Comparison of ENCODE assay signal across 8 cellular contexts in genomic region chr4:73127839-73128448, GRCh38. TPM values are rescaled to one million over a fixed set of nuclear protein-coding genes. Genes with fewer than 3 reads are reported as not detected.
DNase-seq lines count a peak whose midpoint lies in the region; ATAC-seq and TF ChIP-seq lines count a peak whose summit lies in the region.

No MANE protein-coding gene starts in this region.

- no peaks in the 10 kb centered on the region for H4K20me1 ChIP-seq in osteoblast (ENCODE audit: insufficient read depth, low read length)

- no peaks in the 10 kb centered on the region for H3K9me3 ChIP-seq in BE2C
- H3K9me3 ChIP-seq in endodermal cell (ENCODE audit: control insufficient read depth, low read length) = no peaks in the 10 kb centered on the region
- no peaks in the 10 kb centered on the region for H3K9me3 ChIP-seq in osteoblast (ENCODE audit: low read depth, low read length)

- H3K27ac ChIP-seq in endodermal cell (ENCODE audit: low read depth, low read length) = no peak overlapping the region
- H3K27ac ChIP-seq in osteoblast (ENCODE audit: low read depth, low read length) = no peak overlapping the region

- H3K4me3 Mint-ChIP-seq in endodermal cell = no peak overlapping the region

- H3K9me3 Mint-ChIP-seq in endodermal cell = no peaks in the 10 kb centered on the region

- DNase-seq in BE2C (peak; percentile 29), NCI-H69 (lab: John Stamatoyannopoulos, UW) (peak; percentile 0), endodermal cell (peak; percentile 58), osteoblast (ENCODE audit: insufficient read length, low spot score, missing footprints) (no peak), NCI-H2196 treated with DMSO at 0.1 percent for 48 hours (lab: John Stamatoyannopoulos, UW; ENCODE audit: unreplicated experiment) (no peak), SKM-1 treated with dmso at 0.1 percent for 144 hours (lab: John Stamatoyannopoulos, UW; ENCODE audit: unreplicated experiment) (no peak)

- no peak overlapping the region for H3K27ac Mint-ChIP-seq in endodermal cell

- no peak overlapping the region for H3K4me2 ChIP-seq in osteoblast (ENCODE audit: insufficient read depth, low read length)

- H3K27me3 Mint-ChIP-seq in endodermal cell (ENCODE audit: insufficient read depth) = no peaks in the 10 kb centered on the region

- 89 to 95% methylated on average over 3 of the region's 3 CpGs for WGBS in endodermal cell (ENCODE audit: insufficient coverage in 1 of 2, insufficient read length in 1 of 2), 2 experiments

- no peak overlapping the region for H3K4me3 ChIP-seq in BE2C (ENCODE audit: low read depth, low read length)
- no peak overlapping the region for H3K4me3 ChIP-seq in endodermal cell (ENCODE audit: low read length)
- H3K4me3 ChIP-seq in osteoblast (ENCODE audit: insufficient read depth, low read length) = no peak overlapping the region

- H2AFZ ChIP-seq in osteoblast (ENCODE audit: low read length) = no peak overlapping the region

- H3K27me3 ChIP-seq in BE2C (no peaks in the 10 kb centered on the region), endodermal cell (ENCODE audit: control insufficient read depth, insufficient read depth, low read length, poor library complexity, severe bottlenecking) (no peaks in the 10 kb centered on the region), osteoblast (ENCODE audit: insufficient read depth, low read length) (no peaks in the 10 kb centered on the region)

- peak; percentile 52 for TF ChIP-seq CTCF in BE2C (IDR thresholded peaks at IDR 0.05; ENCODE audit: low read depth, low read length)
- peak; percentile 70 for TF ChIP-seq CTCF in endodermal cell (conservative IDR thresholded peaks at IDR 0.05)
- peak; percentile 46 for TF ChIP-seq CTCF in osteoblast (IDR thresholded peaks at IDR 0.05; ENCODE audit: extremely low read depth, low read depth, low read length)

- H3K9ac ChIP-seq in endodermal cell (ENCODE audit: extremely low read depth, low read length, poor library complexity, severe bottlenecking) = no peak overlapping the region

- peaks cover 49% of the 10 kb centered on the region for H3K36me3 ChIP-seq in BE2C
- H3K36me3 ChIP-seq in endodermal cell (ENCODE audit: control insufficient read depth, insufficient read depth, low read length) = peaks cover 53% of the 10 kb centered on the region
- peaks cover 51% of the 10 kb centered on the region for H3K36me3 ChIP-seq in osteoblast (ENCODE audit: insufficient read depth, low read length)

- peaks cover 12% of the 10 kb centered on the region for H3K4me1 Mint-ChIP-seq in endodermal cell

- no peaks in the 10 kb centered on the region for H3K4me1 ChIP-seq in BE2C
- no peaks in the 10 kb centered on the region for H3K4me1 ChIP-seq in endodermal cell (ENCODE audit: control insufficient read depth, insufficient read depth, low read length)
- H3K4me1 ChIP-seq in osteoblast (ENCODE audit: insufficient read depth, low read length) = no peaks in the 10 kb centered on the region

- ATAC-seq in GM18907 (IDR thresholded peaks at IDR 0.05; ENCODE audit: unreplicated experiment) (peak; percentile 75), HG02870 (IDR thresholded peaks at IDR 0.05; ENCODE audit: unreplicated experiment) (no peak)

- H3K79me2 ChIP-seq in osteoblast (ENCODE audit: insufficient read depth, low read length) = peaks cover 15% of the 10 kb centered on the region

- H3K36me3 Mint-ChIP-seq in endodermal cell (ENCODE audit: low read depth) = peaks cover 38% of the 10 kb centered on the region

RNA-seq across cellular contexts. Expression of gene COX18, which starts 58.4 kb away (rescaled TPM):
- 13.1 TPM for polyA plus RNA-seq in BE2C (2012; ENCODE audit: insufficient read depth, insufficient read length, low read depth)
- total RNA-seq in endodermal cell (10 to 100 TPM; 14.1 to 15.0 TPM), osteoblast (25.9 and 29.0 TPM in 2 replicates)
- polyA plus RNA-seq in endodermal cell (2013, experiment 1 of 2) = 18.6 TPM
- polyA plus RNA-seq in endodermal cell (2013, experiment 2 of 2) = 18.3 TPM

Comparison
In these comparisons a context has a peak if more than half of its experiments do, and no peak if none do; other contexts are left out.
1. DNase-seq: peak in BE2C (single experiment), NCI-H69 (single experiment) and endodermal cell (single experiment); none in osteoblast (single experiment), NCI-H2196 treated with DMSO at 0.1 percent for 48 hours (single experiment) and SKM-1 treated with dmso at 0.1 percent for 144 hours (single experiment).
2. Peak in every context shown above with its lines, with median percentiles within 50 percentile points of each other: CTCF ChIP-seq.